In the genomic region with DNA sequence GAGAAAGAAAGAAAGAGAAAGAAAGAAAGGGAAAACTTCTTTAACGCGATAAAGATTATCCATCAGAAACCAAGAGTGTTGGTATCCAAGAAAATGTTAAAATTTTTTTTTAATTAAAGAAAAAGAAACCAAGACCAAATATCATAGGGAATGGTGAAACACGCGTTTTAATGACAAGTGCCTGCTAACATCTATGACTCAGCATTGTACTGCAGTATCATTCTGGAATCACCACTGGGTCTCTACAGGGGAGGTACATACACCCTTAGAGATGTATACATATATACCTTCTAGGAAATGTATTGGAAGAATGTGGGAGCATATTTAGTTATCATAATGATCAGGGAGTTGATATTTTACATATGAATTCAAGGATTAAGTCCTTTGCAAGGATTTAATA, we compare ENCODE assay signal across 28 cellular contexts. TPM values are rescaled to one million over a fixed set of nuclear protein-coding genes. Genes with fewer than 3 reads are reported as not detected.
"Had no signal": no experiment of that assay in that cellular context is flagged by ENCODE, and none has a peak within 500 bp of the region (broad histone marks: within the 10 kb centered on the region; RNA-seq: fewer than 3 reads in every experiment).

No MANE protein-coding gene starts in this region.

- H3K4me1 ChIP-seq: adrenal gland, ascending aorta, gastroesophageal sphincter, sigmoid colon, thyroid gland, vagina had no signal

- FAIRE-seq: small intestine had no signal

- H3K4me2 ChIP-seq: hepatocyte had no signal

- H3K27ac ChIP-seq: adrenal gland, ascending aorta, gastroesophageal sphincter, hepatocyte, sigmoid colon, stomach, thyroid gland, upper lobe of left lung, vagina had no signal

- ATAC-seq: effector memory CD8-positive, alpha-beta T cell; gastroesophageal sphincter; left cardiac atrium; left ventricle myocardium superior; stimulated activated memory B cell treated with anti-CD40 and anti-IgM and Interleukin-4, amounts not matched to agents 10 μg/mL and 1 μg/mL and 100 μg/mL, for 72 hours had no signal

- H3K9me3 ChIP-seq: adrenal gland, ascending aorta, gastroesophageal sphincter, sigmoid colon, stomach, thyroid gland, upper lobe of left lung, vagina had no signal

- H3K27me3 ChIP-seq: adrenal gland, ascending aorta, gastroesophageal sphincter, sigmoid colon, stomach, thyroid gland, upper lobe of left lung, vagina had no signal

- H3K79me2 ChIP-seq: hepatocyte had no signal

- H3K36me3 ChIP-seq: adrenal gland, ascending aorta, gastroesophageal sphincter, sigmoid colon, stomach, thyroid gland, upper lobe of left lung, vagina had no signal

- H3K4me3 ChIP-seq: adrenal gland, ascending aorta, gastroesophageal sphincter, hepatocyte, sigmoid colon, stomach, thyroid gland, upper lobe of left lung, vagina had no signal

- DNase-seq: activated CD4-positive, alpha-beta T cell treated with anti-CD3 and anti-CD28 coated beads for 4 hours; activated CD4-positive, alpha-beta T cell treated with anti-CD3 and anti-CD28 coated beads, Interleukin-2, amount 50 U/mL, for 4 hours; activated CD4-positive, CD25-positive, alpha-beta regulatory T cell; activated effector memory CD4-positive, alpha-beta T cell treated with anti-CD3 and anti-CD28 coated beads, Interleukin-2, amount 50 U/mL, for 16 hours; activated naive CD4-positive, alpha-beta T cell treated with anti-CD3 and anti-CD28 coated beads for 36 hours; activated naive CD8-positive, alpha-beta T cell treated with anti-CD3 and anti-CD28 coated beads for 36 hours; activated T-cell treated with anti-CD3 and anti-CD28 coated beads, Interleukin-2, amount 50 U/mL, for 1 hour; adrenal gland; caudate nucleus; cortex of kidney; effector memory CD8-positive, alpha-beta T cell; erythroblast; left cardiac atrium; left ventricle myocardium superior; mammary epithelial cell; retina; sigmoid colon; small intestine; stimulated activated CD4-positive, alpha-beta T cell treated with anti-CD3 and anti-CD28 coated beads, Interleukin-4, amount 100 ng/mL, for 24 hours; stomach; thyroid gland; upper lobe of left lung had no signal

- H2AFZ ChIP-seq: hepatocyte had no signal

RNA-seq across cellular contexts. Expression of a gene that starts 32.1 kb away (rescaled TPM):
- polyA plus RNA-seq: keratinocyte, mammary epithelial cell had no signal
